ENCODE assay signal across 13 cellular contexts in the genomic region with DNA sequence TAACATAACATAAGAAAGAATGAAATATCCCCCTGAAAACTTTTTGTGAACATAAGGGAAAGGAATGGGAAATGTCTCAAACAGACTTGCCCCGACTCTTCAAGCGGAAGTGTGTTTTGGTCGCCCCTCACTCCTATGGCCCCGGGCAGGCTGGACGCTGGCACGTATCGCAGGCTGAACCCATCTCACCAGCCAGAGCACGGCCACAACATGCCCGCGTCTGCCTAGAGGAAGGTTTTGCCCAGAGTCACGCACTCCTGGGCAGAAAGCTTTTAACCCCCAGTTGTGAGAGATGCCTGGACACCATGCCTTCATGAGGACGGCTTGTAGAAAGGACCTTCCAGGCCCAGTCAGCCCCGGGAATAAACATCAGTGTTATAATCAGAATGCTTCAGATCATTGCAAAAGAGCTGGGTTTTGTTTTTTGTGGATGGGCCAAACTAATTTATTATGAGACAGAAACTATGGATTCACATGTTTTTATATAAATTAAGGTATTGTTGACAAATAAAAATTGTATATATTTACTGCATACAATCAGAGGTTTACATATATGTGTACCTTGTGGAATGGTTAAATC. TPM values are rescaled to one million over a fixed set of nuclear protein-coding genes. Genes with fewer than 3 reads are reported as not detected.
DNase-seq lines count a peak whose midpoint lies in the region; ATAC-seq and TF ChIP-seq lines count a peak whose summit lies in the region.
"Had no signal": no experiment of that assay in that cellular context is flagged by ENCODE, and none has a peak within 500 bp of the region (broad histone marks: within the 10 kb centered on the region; RNA-seq: fewer than 3 reads in every experiment).

No MANE protein-coding gene starts in this region.

- peak overlapping the region; percentile 90 for H2AK5ac ChIP-seq in IMR-90 (ENCODE audit: low read depth, low read length)

- peak overlapping the region in 1 of 2 experiments; percentile 61; a peak in 2 of 4 replicates for H4K8ac ChIP-seq in IMR-90 (ENCODE audit: low read depth in 2 of 2, low read length in 2 of 2)

- peak overlapping the region; percentile 56; the same call in 1 of the 2 replicates for H3K23ac ChIP-seq in IMR-90 (ENCODE audit: low read depth, low read length)

- H3K4me1 ChIP-seq in IMR-90 (ENCODE audit: control insufficient read depth, insufficient read depth, low read length) (peaks cover 25% of the 10 kb centered on the region), tibial artery (peaks cover 3 to 95% (median 78%) of the 10 kb centered on the region in 4 donors)

- no peak for TF ChIP-seq POLR2A in IMR-90 (IDR thresholded peaks at IDR 0.05; ENCODE audit: low read depth, low read length)

- H3K36me3 Mint-ChIP-seq in mesothelial cell of epicardium, result peaks cover 3% of the 10 kb centered on the region

- peaks cover 18% of the 10 kb centered on the region for H3K4me1 Mint-ChIP-seq in mesothelial cell of epicardium

- H3K4me3 Mint-ChIP-seq in mesothelial cell of epicardium, result no peak overlapping the region
- H3K4me3 Mint-ChIP-seq: T-helper 17 cell had no signal

- H3K9me1 ChIP-seq in IMR-90 (ENCODE audit: insufficient read depth, low read length), result peaks cover 43% of the 10 kb centered on the region

- no peak overlapping the region for H3K56ac ChIP-seq in IMR-90 (ENCODE audit: extremely low read depth, insufficient read depth, low read length)

- ATAC-seq in IMR-90 (ENCODE audit: low read depth) (peak; percentile 34; the same call in 1 of the 2 replicates), HG02970 (IDR thresholded peaks at IDR 0.05; ENCODE audit: low FRiP score, unreplicated experiment) (no peak)
- ATAC-seq: T-helper 17 cell had no signal

- peak overlapping the region; percentile 33; the same call in 1 of the 2 replicates for H3K4me2 ChIP-seq in IMR-90 (ENCODE audit: low read depth, low read length)

- 60% methylated on average over 2 of the region's 13 CpGs; no CpG with 5 or more reads in 1 of the 2 experiments for WGBS in IMR-90 (ENCODE audit: extremely low coverage in 2 of 2, insufficient read length in 1 of 2), 2 experiments

- 0 out of 2 replicates have a peak overlapping the region, but pooled peaks have one; percentile 40 for H2BK20ac ChIP-seq in IMR-90 (ENCODE audit: low read depth, low read length)

- dilution Hi-C loops in IMR-90 (cut with HindIII; ENCODE audit: low sequenced_read_pairs, unreplicated experiment), result no loop called here

- H3K27me3 Mint-ChIP-seq in mesothelial cell of epicardium (ENCODE audit: low read depth), result no peaks in the 10 kb centered on the region
- H3K27me3 Mint-ChIP-seq: T-helper 17 cell had no signal

- H3K27ac Mint-ChIP-seq in mesothelial cell of epicardium, result peak overlapping the region; percentile 90
- H3K27ac Mint-ChIP-seq: T-helper 17 cell had no signal

- no peak overlapping the region for H4K5ac ChIP-seq in IMR-90 (ENCODE audit: low read depth, low read length)

- CTCF ChIA-PET in IMR-90 (lab: Yijun Ruan, JAX), result interaction anchor here (0.6 to 1.5 kb wide), 3 partner anchors 13 to 75 kb away, joined by 3 to 6 read pairs (median 3); no protein-coding TSS in a partner anchor

- H3K14ac ChIP-seq in IMR-90 (replicated peaks; ENCODE audit: low read depth, low read length), result peak overlapping the region; percentile 88

- H2BK5ac ChIP-seq in IMR-90 (ENCODE audit: low read depth, low read length, poor library complexity, severe bottlenecking), result peak overlapping the region; percentile 75

- H3K18ac ChIP-seq in IMR-90 (ENCODE audit: low read depth, low read length), result peak overlapping the region; percentile 2; the same call in 1 of the 2 replicates

- H4K20me1 ChIP-seq in IMR-90 (ENCODE audit: insufficient read depth, low read length), result peaks cover 94% of the 10 kb centered on the region

- H3K27ac ChIP-seq in IMR-90 (ENCODE audit: insufficient read depth, low read length) (peak overlapping the region; percentile 83), cingulate gyrus (ENCODE audit: low read depth, low read length) (peak overlapping the region; percentile 19), tibial artery (peak overlapping the region; percentile 67 to 77)
- H3K27ac ChIP-seq: C4-2B had no signal

- H3K9me3 Mint-ChIP-seq in mesothelial cell of epicardium, result no peaks in the 10 kb centered on the region

- H3K9me3 ChIP-seq in IMR-90 (ENCODE audit: control insufficient read depth, insufficient read depth, low read length) (no peaks in the 10 kb centered on the region), tibial artery (no peaks in the 10 kb centered on the region)
- H3K9me3 ChIP-seq: MG63, thyroid gland had no signal

- no peaks in the 10 kb centered on the region for H3K27me3 ChIP-seq in IMR-90 (ENCODE audit: control insufficient read depth, insufficient read depth, low read length)
- H3K27me3 ChIP-seq in tibial artery, result no peaks in the 10 kb centered on the region
- H3K27me3 ChIP-seq: MG63, thyroid gland had no signal

- 0 out of 2 replicates have a peak overlapping the region, but pooled peaks have one; percentile 27 for H3K9ac ChIP-seq in IMR-90 (ENCODE audit: low read depth, low read length)

- peak overlapping the region; percentile 62 for H2AK9ac ChIP-seq in IMR-90 (replicated peaks; ENCODE audit: low read depth, low read length, poor library complexity)

- peak overlapping the region; percentile 73 for H3K4ac ChIP-seq in IMR-90 (ENCODE audit: low read depth, low read length)

- H2BK120ac ChIP-seq in IMR-90 (ENCODE audit: low read depth, low read length), result peak overlapping the region; percentile 45; the same call in 1 of the 2 replicates

- no peak overlapping the region; the same call in 1 of the 2 replicates for H4K91ac ChIP-seq in IMR-90 (ENCODE audit: insufficient read depth, low read depth, low read length)

- H2BK15ac ChIP-seq in IMR-90 (ENCODE audit: low read depth, low read length), result no peak overlapping the region

- TF ChIP-seq RAD21 in IMR-90 (IDR thresholded peaks at IDR 0.05; ENCODE audit: low read length), result no peak

- H3K79me1 ChIP-seq in IMR-90 (ENCODE audit: low read depth in 1 of 2, low read length in 2 of 2), result peaks cover 12 to 86% of the 10 kb centered on the region in 2 experiments

- TF ChIP-seq CTCF in IMR-90 (conservative IDR thresholded peaks at IDR 0.05; ENCODE audit: low read depth, low read length) (no peak), mesothelial cell of epicardium (IDR thresholded peaks at IDR 0.05; ENCODE audit: unreplicated experiment) (no peak), tibial artery (IDR thresholded peaks at IDR 0.05) (no peak)

- in situ Hi-C loops in IMR-90 (cut with MboI; ENCODE audit: low sequenced_read_pairs), result no loop called here

- intact Hi-C loops in IMR-90 (cut with micrococcal nuclease) (no loop called here), tibial artery (cut with DNase I; ENCODE audit: low total_unique reads) (no loop called here)

- no peak overlapping the region for H3K4me3 ChIP-seq in IMR-90 (ENCODE audit: insufficient read depth, low read depth, low read length)
- peak overlapping the region; percentile 15 to 37 for H3K4me3 ChIP-seq in tibial artery
- H3K4me3 ChIP-seq: MG63, thyroid gland had no signal

- H3K36me3 ChIP-seq in IMR-90 (ENCODE audit: control insufficient read depth, insufficient read depth, low read length) (peaks cover 3% of the 10 kb centered on the region), tibial artery (peaks cover 0 to 8% (median 0%) of the 10 kb centered on the region in 3 donors)
- H3K36me3 ChIP-seq: thyroid gland had no signal

- BruUV-seq in IMR-90 (replicated peaks; lab: Mats Ljungman, UMichigan), result no TSS peak

- H2AFZ ChIP-seq in IMR-90 (replicated peaks; ENCODE audit: low read length, poor library complexity), result peak overlapping the region; percentile 54

- POLR2A ChIA-PET in IMR-90 (lab: Charles Lee; ENCODE audit: unreplicated experiment), result no interaction called here

- DNase-seq in IMR-90, result peak; percentile 44
- DNase-seq in mesothelial cell of epicardium (ENCODE audit: low spot score in 2 of 2, unreplicated experiment in 2 of 2), result no peak
- DNase-seq in tibial artery, result no peak
- no peak for DNase-seq in NCI-H187 treated with DMSO at 0.1 percent for 48 hours (lab: John Stamatoyannopoulos, UW)
- no peak for DNase-seq in NOMO-1 (lab: John Stamatoyannopoulos, UW; ENCODE audit: unreplicated experiment in 2 of 2)
- DNase-seq: activated naive CD4-positive, alpha-beta T cell; stimulated activated CD4-positive, alpha-beta T cell treated with anti-CD3 and anti-CD28 coated beads, Interleukin-1b, Interleukin-23, amount 100 ng/mL, for 48 hours; T-helper 17 cell; thyroid gland had no signal

TF ChIP-seq in IMR-90, 13 proteins besides CTCF, POLR2A, EP300 and RAD21:
- TF ChIP-seq CEBPB (IDR thresholded peaks at IDR 0.05; ENCODE audit: low read depth, low read length) (peak; percentile 39; the same call in 1 of the 2 replicates), MAFK (IDR thresholded peaks at IDR 0.05; ENCODE audit: low read depth, low read length) (no peak)

RNA-seq across cellular contexts. Expression of a gene that starts 16.5 kb away (rescaled TPM):
- 144 and 163 TPM in 2 replicates for total RNA-seq in IMR-90 (2012; rRNA removed)
- polyA plus RNA-seq in IMR-90 (2012; rRNA removed), result 51.4 and 58.4 TPM in 2 replicates
- 57.6 and 73.1 TPM in 2 replicates for polyA plus RNA-seq in IMR-90 (2012; cell fraction: cytosol; rRNA removed)
- polyA plus RNA-seq in IMR-90 (2012; cell fraction: nucleus; rRNA removed; ENCODE audit: low replicate concordance), result 66.3 and 101 TPM in 2 replicates
- 98.3 to 111 TPM (median 105 TPM) in 3 replicates for total RNA-seq in mesothelial cell of epicardium

Comparison
In these comparisons a context has a peak if more than half of its experiments do, and no peak if none do; other contexts are left out.
1. H3K27ac ChIP-seq: peak in every context shown above with its lines; median percentile 83 in IMR-90; 72 in tibial artery; 19 in cingulate gyrus.